8 cellular contexts compared by ENCODE assay signal in the genomic region with DNA sequence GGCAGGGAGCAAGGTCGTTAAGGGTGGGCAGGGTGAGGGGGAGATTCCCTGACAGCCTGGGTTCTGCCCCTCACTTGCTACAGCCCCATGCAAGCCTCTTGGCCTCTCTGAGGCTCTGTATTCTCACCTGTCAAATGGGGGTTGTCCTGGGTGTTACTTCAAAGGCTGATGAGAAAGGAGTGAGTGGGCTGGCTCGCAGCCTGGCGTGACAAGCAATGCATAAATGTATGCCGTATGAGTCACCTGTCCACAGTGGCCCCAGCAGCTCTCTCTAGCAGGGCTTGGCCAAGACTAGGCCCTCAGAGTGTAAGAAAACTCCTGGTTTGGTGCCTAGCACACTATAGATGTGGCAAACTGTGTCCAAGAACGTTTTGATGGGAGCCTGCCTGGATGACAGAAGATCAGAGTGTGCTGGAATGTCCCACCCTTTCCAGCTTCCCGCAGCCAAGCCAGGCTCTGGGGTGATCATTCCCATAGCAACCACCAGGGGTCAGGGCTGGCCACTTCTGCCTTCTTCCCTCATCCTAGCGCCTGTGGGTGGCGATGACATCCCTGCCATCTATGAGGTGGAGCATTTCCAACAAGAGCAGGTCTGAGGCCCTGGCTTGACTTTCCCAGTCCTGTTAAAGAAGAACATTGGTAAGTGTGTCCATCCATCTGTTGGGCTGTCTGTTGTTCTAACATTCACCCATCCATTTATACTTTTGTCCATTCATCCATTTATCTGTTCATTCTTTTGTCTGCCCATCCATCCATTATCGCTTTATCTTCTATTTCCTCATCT. TPM values are rescaled to one million over a fixed set of nuclear protein-coding genes. Genes with fewer than 3 reads are reported as not detected.
DNase-seq lines count a peak whose midpoint lies in the region; ATAC-seq and TF ChIP-seq lines count a peak whose summit lies in the region.

No MANE protein-coding gene starts in this region.

- H3K36me3 Mint-ChIP-seq in WTC11 = peaks cover 3% of the 10 kb centered on the region; the same call in 1 of the 2 replicates

- peaks cover 28% of the 10 kb centered on the region for H3K27me3 Mint-ChIP-seq in WTC11 (ENCODE audit: low read depth)

- H3K9me3 Mint-ChIP-seq in WTC11 = peaks cover 30% of the 10 kb centered on the region

- H3K4me3 Mint-ChIP-seq in WTC11 = no peak overlapping the region

- TF ChIP-seq CTCF in AG09309 (IDR thresholded peaks at IDR 0.05; ENCODE audit: control insufficient read depth, insufficient read depth, low read depth, low read length, missing control alignments) (peak; percentile 89), WTC11 (IDR thresholded peaks at IDR 0.05) (peak; percentile 94)

- H3K4me3 ChIP-seq in AG09309 (ENCODE audit: control insufficient read depth, low read depth, low read length) = no peak overlapping the region

- ATAC-seq in GM18517 (IDR thresholded peaks at IDR 0.05; ENCODE audit: unreplicated experiment) = peak; percentile 78
- ATAC-seq in HG02981 (IDR thresholded peaks at IDR 0.05; ENCODE audit: unreplicated experiment) = peak; percentile 52
- ATAC-seq in WTC11 = peak; percentile 99

- CTCF ChIA-PET in WTC11 (lab: Charles Lee) = interaction anchor here (0.5 to 3.3 kb wide), 41 partner anchors 8 to 394 kb away, joined by 3 to 53 read pairs (median 4); a partner anchor contains a TSS

- DNase-seq in AG09309 (ENCODE audit: low read depth) = peak; percentile 20
- DNase-seq in NCI-H2171 treated with DMSO at 0.1 percent for 48 hours (lab: John Stamatoyannopoulos, UW) = peak; percentile 68
- DNase-seq in WTC11 (ENCODE audit: low spot score) = peak; percentile 83
- peak; percentile 69 for DNase-seq in cerebellar cortex (ENCODE audit: low spot score)
- peak; percentile 89 for DNase-seq in left kidney (ENCODE audit: low read depth, low spot score)
- peak; percentile 80 for DNase-seq in stimulated activated CD4-positive, alpha-beta T cell treated with anti-CD3 and anti-CD28 coated beads, Interleukin-4, amount 100 ng/mL, for 24 hours

- H3K27ac Mint-ChIP-seq in WTC11 = no peak overlapping the region

- 0 out of 2 replicates have a peak, but pooled peaks cover 3% of the 10 kb centered on the region for H3K4me1 Mint-ChIP-seq in WTC11

- POLR2A ChIA-PET in WTC11 (lab: Charles Lee) = interaction anchor here (1.0 kb wide), 1 partner anchor 40 kb away, joined by 3 read pairs; no protein-coding TSS in a partner anchor

TF ChIP-seq in WTC11, 78 proteins besides CTCF, POLR2A, EP300 and RAD21:
- TF ChIP-seq NR1H2 (CRISPR knock-in tag; IDR thresholded peaks at IDR 0.05) = no peak
- TF ChIP-seq TP53 (CRISPR knock-in tag; IDR thresholded peaks at IDR 0.05) = no peak
- TF ChIP-seq, protein P1, sequence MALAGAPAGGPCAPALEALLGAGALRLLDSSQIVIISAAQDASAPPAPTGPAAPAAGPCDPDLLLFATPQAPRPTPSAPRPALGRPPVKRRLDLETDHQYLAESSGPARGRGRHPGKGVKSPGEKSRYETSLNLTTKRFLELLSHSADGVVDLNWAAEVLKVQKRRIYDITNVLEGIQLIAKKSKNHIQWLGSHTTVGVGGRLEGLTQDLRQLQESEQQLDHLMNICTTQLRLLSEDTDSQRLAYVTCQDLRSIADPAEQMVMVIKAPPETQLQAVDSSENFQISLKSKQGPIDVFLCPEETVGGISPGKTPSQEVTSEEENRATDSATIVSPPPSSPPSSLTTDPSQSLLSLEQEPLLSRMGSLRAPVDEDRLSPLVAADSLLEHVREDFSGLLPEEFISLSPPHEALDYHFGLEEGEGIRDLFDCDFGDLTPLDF (CRISPR knock-in tag; IDR thresholded peaks at IDR 0.05) = no peak
- TF ChIP-seq JUN (CRISPR knock-in tag; IDR thresholded peaks at IDR 0.05) = no peak
- TF ChIP-seq FOXP1 (CRISPR knock-in tag; IDR thresholded peaks at IDR 0.05; ENCODE audit: borderline replicate concordance) = no peak
- TF ChIP-seq, protein P2, sequence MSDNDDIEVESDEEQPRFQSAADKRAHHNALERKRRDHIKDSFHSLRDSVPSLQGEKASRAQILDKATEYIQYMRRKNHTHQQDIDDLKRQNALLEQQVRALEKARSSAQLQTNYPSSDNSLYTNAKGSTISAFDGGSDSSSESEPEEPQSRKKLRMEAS (CRISPR knock-in tag; IDR thresholded peaks at IDR 0.05) = no peak
- TF ChIP-seq IRF2 (CRISPR knock-in tag; IDR thresholded peaks at IDR 0.05; ENCODE audit: borderline replicate concordance, low read depth) = no peak
- TF ChIP-seq, protein P3, sequence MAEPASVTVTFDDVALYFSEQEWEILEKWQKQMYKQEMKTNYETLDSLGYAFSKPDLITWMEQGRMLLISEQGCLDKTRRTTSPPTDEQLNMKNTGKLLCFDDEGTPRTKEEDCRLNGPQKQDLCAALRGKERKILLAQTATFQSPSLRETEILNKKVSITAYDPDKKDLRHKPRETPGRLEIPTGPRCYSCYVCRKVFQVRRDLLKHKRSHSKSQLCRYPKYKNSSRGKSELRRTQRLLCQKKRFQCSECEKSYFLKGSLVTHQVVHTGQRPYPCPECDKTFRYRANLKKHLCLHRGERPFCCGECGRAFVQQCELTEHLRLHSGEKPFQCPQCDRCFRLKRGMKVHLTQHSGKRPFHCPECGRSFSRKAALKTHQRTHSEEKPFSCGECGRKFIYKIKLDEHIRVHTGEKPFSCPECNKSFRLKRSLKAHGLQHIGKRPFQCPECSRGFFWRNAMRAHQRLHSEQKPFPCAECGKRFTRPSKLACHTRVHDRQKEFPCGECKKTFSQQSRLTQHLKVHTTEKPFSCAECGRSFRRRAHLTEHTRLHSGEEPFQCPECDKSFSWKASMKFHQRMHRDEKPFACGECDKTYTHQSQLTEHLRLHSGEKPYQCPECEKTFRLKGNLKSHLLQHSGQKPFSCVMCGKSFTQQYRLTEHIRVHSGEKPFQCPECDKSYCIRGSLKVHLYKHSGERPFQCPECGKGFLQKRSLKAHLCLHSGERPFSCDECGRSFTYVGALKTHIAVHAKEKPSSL (CRISPR knock-in tag; conservative IDR thresholded peaks at IDR 0.05) = no peak
- TF ChIP-seq EMX1 (CRISPR knock-in tag; IDR thresholded peaks at IDR 0.05) = no peak
- TF ChIP-seq, protein P4, sequence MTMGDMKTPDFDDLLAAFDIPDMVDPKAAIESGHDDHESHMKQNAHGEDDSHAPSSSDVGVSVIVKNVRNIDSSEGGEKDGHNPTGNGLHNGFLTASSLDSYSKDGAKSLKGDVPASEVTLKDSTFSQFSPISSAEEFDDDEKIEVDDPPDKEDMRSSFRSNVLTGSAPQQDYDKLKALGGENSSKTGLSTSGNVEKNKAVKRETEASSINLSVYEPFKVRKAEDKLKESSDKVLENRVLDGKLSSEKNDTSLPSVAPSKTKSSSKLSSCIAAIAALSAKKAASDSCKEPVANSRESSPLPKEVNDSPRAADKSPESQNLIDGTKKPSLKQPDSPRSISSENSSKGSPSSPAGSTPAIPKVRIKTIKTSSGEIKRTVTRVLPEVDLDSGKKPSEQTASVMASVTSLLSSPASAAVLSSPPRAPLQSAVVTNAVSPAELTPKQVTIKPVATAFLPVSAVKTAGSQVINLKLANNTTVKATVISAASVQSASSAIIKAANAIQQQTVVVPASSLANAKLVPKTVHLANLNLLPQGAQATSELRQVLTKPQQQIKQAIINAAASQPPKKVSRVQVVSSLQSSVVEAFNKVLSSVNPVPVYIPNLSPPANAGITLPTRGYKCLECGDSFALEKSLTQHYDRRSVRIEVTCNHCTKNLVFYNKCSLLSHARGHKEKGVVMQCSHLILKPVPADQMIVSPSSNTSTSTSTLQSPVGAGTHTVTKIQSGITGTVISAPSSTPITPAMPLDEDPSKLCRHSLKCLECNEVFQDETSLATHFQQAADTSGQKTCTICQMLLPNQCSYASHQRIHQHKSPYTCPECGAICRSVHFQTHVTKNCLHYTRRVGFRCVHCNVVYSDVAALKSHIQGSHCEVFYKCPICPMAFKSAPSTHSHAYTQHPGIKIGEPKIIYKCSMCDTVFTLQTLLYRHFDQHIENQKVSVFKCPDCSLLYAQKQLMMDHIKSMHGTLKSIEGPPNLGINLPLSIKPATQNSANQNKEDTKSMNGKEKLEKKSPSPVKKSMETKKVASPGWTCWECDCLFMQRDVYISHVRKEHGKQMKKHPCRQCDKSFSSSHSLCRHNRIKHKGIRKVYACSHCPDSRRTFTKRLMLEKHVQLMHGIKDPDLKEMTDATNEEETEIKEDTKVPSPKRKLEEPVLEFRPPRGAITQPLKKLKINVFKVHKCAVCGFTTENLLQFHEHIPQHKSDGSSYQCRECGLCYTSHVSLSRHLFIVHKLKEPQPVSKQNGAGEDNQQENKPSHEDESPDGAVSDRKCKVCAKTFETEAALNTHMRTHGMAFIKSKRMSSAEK (CRISPR knock-in tag; IDR thresholded peaks at IDR 0.05; ENCODE audit: borderline replicate concordance) = no peak
- TF ChIP-seq ZNF423 (CRISPR knock-in tag; IDR thresholded peaks at IDR 0.05) = no peak
- TF ChIP-seq, protein P5, sequence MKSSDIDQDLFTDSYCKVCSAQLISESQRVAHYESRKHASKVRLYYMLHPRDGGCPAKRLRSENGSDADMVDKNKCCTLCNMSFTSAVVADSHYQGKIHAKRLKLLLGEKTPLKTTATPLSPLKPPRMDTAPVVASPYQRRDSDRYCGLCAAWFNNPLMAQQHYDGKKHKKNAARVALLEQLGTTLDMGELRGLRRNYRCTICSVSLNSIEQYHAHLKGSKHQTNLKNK (CRISPR knock-in tag; IDR thresholded peaks at IDR 0.05) = no peak
- no peak for TF ChIP-seq RELA (CRISPR knock-in tag; IDR thresholded peaks at IDR 0.05; ENCODE audit: borderline replicate concordance)
- TF ChIP-seq ZNF121 (CRISPR knock-in tag; IDR thresholded peaks at IDR 0.05) = no peak
- no peak for TF ChIP-seq SMAD3 (CRISPR knock-in tag; IDR thresholded peaks at IDR 0.05; ENCODE audit: borderline replicate concordance)
- TF ChIP-seq, protein P6, sequence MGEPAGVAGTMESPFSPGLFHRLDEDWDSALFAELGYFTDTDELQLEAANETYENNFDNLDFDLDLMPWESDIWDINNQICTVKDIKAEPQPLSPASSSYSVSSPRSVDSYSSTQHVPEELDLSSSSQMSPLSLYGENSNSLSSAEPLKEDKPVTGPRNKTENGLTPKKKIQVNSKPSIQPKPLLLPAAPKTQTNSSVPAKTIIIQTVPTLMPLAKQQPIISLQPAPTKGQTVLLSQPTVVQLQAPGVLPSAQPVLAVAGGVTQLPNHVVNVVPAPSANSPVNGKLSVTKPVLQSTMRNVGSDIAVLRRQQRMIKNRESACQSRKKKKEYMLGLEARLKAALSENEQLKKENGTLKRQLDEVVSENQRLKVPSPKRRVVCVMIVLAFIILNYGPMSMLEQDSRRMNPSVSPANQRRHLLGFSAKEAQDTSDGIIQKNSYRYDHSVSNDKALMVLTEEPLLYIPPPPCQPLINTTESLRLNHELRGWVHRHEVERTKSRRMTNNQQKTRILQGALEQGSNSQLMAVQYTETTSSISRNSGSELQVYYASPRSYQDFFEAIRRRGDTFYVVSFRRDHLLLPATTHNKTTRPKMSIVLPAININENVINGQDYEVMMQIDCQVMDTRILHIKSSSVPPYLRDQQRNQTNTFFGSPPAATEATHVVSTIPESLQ (CRISPR knock-in tag; IDR thresholded peaks at IDR 0.05) = no peak
TF ChIP-seq in WTC11: peak in this region for 0.

RNA-seq across cellular contexts. Expression of a gene that starts 37.2 kb away (rescaled TPM):
- total RNA-seq in WTC11 (2021) = 1.7 to 2.6 TPM (median 2.0 TPM) in 3 replicates

RNA-seq across cellular contexts. Expression of a gene that starts 48.8 kb away (rescaled TPM):
- total RNA-seq in WTC11 (2021) = 9.1 to 9.9 TPM (median 9.5 TPM) in 3 replicates

RNA-seq across cellular contexts. Expression of a gene that starts 54.9 kb away (rescaled TPM):
- total RNA-seq in WTC11 (2021) = 5.2 to 7.1 TPM (median 6.8 TPM) in 3 replicates

Comparison
In these comparisons a context has a peak if more than half of its experiments do, and no peak if none do; other contexts are left out.
1. DNase-seq: peak in every context shown above with its lines; median percentile 89 in left kidney; 83 in WTC11; 80 in stimulated activated CD4-positive, alpha-beta T cell treated with anti-CD3 and anti-CD28 coated beads, Interleukin-4, amount 100 ng/mL, for 24 hours; 69 in cerebellar cortex; 68 in NCI-H2171 treated with DMSO at 0.1 percent for 48 hours; 20 in AG09309.